ENCODE assay signal across 19 cellular contexts in the genomic region with DNA sequence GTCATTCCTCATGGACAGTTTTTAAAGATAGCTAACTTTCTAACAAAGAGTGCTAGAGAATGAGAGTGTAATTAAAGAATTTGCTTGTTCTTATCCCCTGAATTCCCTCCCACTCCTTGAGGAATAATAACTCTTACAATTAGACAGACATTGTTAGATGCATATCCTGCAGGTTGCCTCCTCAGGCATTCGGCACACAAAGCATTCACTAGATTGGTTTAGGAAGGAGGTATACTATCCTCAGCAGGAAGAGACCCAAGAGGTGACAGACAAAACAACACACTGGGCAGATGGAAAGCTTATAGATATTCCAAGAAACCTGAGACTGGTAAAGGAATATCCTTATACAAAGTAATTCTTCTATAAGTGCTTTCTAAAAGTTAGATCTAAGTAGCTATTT.
"Had no signal": no experiment of that assay in that cellular context is flagged by ENCODE, and none has a peak within 500 bp of the region (broad histone marks: within the 10 kb centered on the region; RNA-seq: fewer than 3 reads in every experiment).

No MANE protein-coding gene starts in this region.

- H3K9me3 ChIP-seq: mucosa of descending colon, pancreas, tibial artery, upper lobe of left lung, uterus had no signal

- H3K9me3 Mint-ChIP-seq: effector memory CD8-positive, alpha-beta T cell; natural killer cell; neural crest cell had no signal

- H3K27me3 ChIP-seq: hepatocyte, pancreas, tibial artery, upper lobe of left lung, uterus had no signal

- H2AFZ ChIP-seq: hepatocyte had no signal

- DNase-seq: effector memory CD8-positive, alpha-beta T cell; foreskin melanocyte; kidney glomerular epithelial cell; mammary epithelial cell; mucosa of descending colon; natural killer cell; occipital lobe; pancreas; right cardiac atrium; stimulated activated CD4-positive, alpha-beta T cell treated with anti-CD3 and anti-CD28 coated beads, Interleukin-2, amount 100 ng/mL, for 48 hours; stimulated activated naive CD4-positive, alpha-beta T cell treated with Interleukin-2 at 50 U/mL for 16 hours; tibial artery; upper lobe of left lung; uterus had no signal

- H3K27me3 Mint-ChIP-seq: effector memory CD8-positive, alpha-beta T cell; progenitor cell of endocrine pancreas had no signal

- H3K27ac Mint-ChIP-seq: effector memory CD8-positive, alpha-beta T cell; progenitor cell of endocrine pancreas had no signal

- H3K36me3 ChIP-seq: uterus had no signal

- H3K4me3 Mint-ChIP-seq: effector memory CD8-positive, alpha-beta T cell; natural killer cell; neural crest cell had no signal

- H3K4me2 ChIP-seq: hepatocyte, smooth muscle cell had no signal

- FAIRE-seq: islet of Langerhans, pancreas had no signal

- ATAC-seq: effector memory CD8-positive, alpha-beta T cell; mucosa of descending colon; natural killer cell; pancreas; right cardiac atrium had no signal

- H3K27ac ChIP-seq: hepatocyte, pancreas, tibial artery, upper lobe of left lung, uterus had no signal

- H3K4me3 ChIP-seq: hepatocyte, mucosa of descending colon, pancreas, smooth muscle cell, tibial artery, upper lobe of left lung, uterus had no signal

- H3K4me1 ChIP-seq: tibial artery, uterus had no signal

- H3K79me2 ChIP-seq: hepatocyte had no signal
